ENCODE assay signal across 24 cellular contexts in genomic region chr2:29006986-29007301, GRCh38.
"Had no signal": no experiment of that assay in that cellular context is flagged by ENCODE, and none has a peak within 500 bp of the region (broad histone marks: within the 10 kb centered on the region; RNA-seq: fewer than 3 reads in every experiment).

No MANE protein-coding gene starts in this region.

- H3K27ac ChIP-seq: stomach, suprapubic skin, thoracic aorta, thyroid gland, tibial artery, tibial nerve, transverse colon, upper lobe of left lung, upper lobe of right lung, uterus, vagina had no signal

- H3K27me3 ChIP-seq: stomach, suprapubic skin, thyroid gland, tibial nerve, transverse colon, upper lobe of left lung, upper lobe of right lung, uterus, vagina had no signal

- H3K36me3 ChIP-seq: stomach, suprapubic skin, thoracic aorta, thyroid gland, tibial artery, tibial nerve, transverse colon, upper lobe of left lung, upper lobe of right lung, uterus, vagina had no signal

- ATAC-seq: stimulated activated effector memory CD8-positive, alpha-beta T cell treated with anti-CD3 and anti-CD28 coated beads, Interleukin-12 subunit alpha, Interleukin-12 subunit beta, amount 100 ng/mL, for 72 hours; stimulated activated memory B cell treated with anti-CD40 and anti-IgM and Interleukin-4, amounts not matched to agents 10 μg/mL and 1 μg/mL and 100 μg/mL, for 72 hours; stimulated activated naive B cell treated with anti-CD40 and anti-IgM and Interleukin-4, amounts not matched to agents 10 μg/mL and 1 μg/mL and 100 μg/mL, for 72 hours; stimulated activated naive CD8-positive, alpha-beta T cell treated with anti-CD3 and anti-CD28 coated beads, Interleukin-15, amount 100 ng/mL, for 72 hours; stimulated activated naive CD8-positive, alpha-beta T cell treated with anti-CD3 and anti-CD28 coated beads, Interleukin-15, Interleukin-2, amounts not matched to agents 100 U/mL and 50 U/mL, for 24 hours had no signal

- DNase-seq: stimulated activated CD4-positive, alpha-beta T cell treated with anti-CD3 and anti-CD28 coated beads, Interleukin-2, amount 100 ng/mL, for 48 hours; stimulated activated CD4-positive, alpha-beta T cell treated with anti-CD3 and anti-CD28 coated beads, Interleukin-4, amount 100 ng/mL, for 1 hour; stimulated activated CD4-positive, alpha-beta T cell treated with anti-CD3 and anti-CD28 coated beads, Interleukin-4, amount 100 ng/mL, for 24 hours; stimulated activated CD4-positive, alpha-beta T cell treated with anti-CD3 and anti-CD28 coated beads, Interleukin-4, amount 100 ng/mL, for 4 hours; stimulated activated CD8-positive, alpha-beta memory T cell treated with anti-CD3 and anti-CD28 coated beads, Interleukin-4, amount 100 ng/mL, for 48 hours; stimulated activated naive B cell treated with anti-CD40 and anti-IgM and Interleukin-4, amounts not matched to agents 10 μg/mL and 1 μg/mL and 100 μg/mL, for 72 hours; stimulated activated naive CD4-positive, alpha-beta T cell; stimulated activated naive CD4-positive, alpha-beta T cell treated with Interleukin-2 at 50 U/mL for 16 hours; stimulated activated naive CD8-positive, alpha-beta T cell treated with anti-CD3 and anti-CD28 coated beads, Interleukin-15, amount 100 ng/mL, for 72 hours; stimulated activated naive CD8-positive, alpha-beta T cell treated with anti-CD3 and anti-CD28 coated beads, Interleukin-15, Interleukin-2, amounts not matched to agents 100 U/mL and 50 U/mL, for 24 hours; stomach; substantia nigra; thyroid gland; tibial artery; transverse colon; upper lobe of left lung; upper lobe of right lung; uterus had no signal

- H3K4me3 ChIP-seq: stomach, suprapubic skin, thoracic aorta, thyroid gland, tibial artery, tibial nerve, transverse colon, upper lobe of left lung, upper lobe of right lung, uterus, vagina had no signal

- H3K9me3 ChIP-seq: stomach, suprapubic skin, thoracic aorta, thyroid gland, tibial artery, tibial nerve, transverse colon, upper lobe of left lung, upper lobe of right lung, uterus, vagina had no signal
